Comparison of ENCODE assay signal across 8 cellular contexts in the genomic region with DNA sequence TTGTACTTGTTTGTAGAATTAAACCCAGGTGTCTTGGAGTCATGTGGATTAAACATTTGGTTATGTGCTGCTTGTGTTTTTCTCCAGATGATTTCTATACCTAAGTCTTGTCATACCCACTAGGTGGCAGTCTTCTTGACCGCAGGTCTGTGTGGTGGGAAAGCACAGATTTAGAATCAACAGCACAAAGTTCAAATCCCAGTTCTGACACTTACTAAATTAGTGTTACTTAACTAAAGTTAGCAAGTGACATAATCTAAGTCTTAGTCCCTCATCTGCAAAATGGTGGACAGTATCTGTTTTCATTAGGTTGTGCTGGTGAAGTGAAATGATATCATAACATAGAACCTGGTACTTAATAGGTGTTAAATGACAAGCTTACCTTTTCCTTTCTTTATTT.
A peak's percentile ranks its signal among the peaks of the same experiment; 100 is the strongest.
DNase-seq lines count a peak whose midpoint lies in the region; TF ChIP-seq lines count a peak whose summit lies in the region.

No MANE protein-coding gene starts in this region.

- peak; percentile 12 to 24 for DNase-seq in activated CD4-positive, alpha-beta T cell treated with anti-CD3 and anti-CD28 coated beads for 4 hours
- no peak for DNase-seq in activated CD4-positive, alpha-beta T cell treated with anti-CD3 and anti-CD28 coated beads for 1 hour
- DNase-seq in GM23248 (peak; percentile 76), NCI-H2196 (lab: John Stamatoyannopoulos, UW; ENCODE audit: unreplicated experiment) (peak; percentile 37), amniotic stem cell (lab: John Stamatoyannopoulos, UW) (peak; percentile 34), kidney epithelial cell (ENCODE audit: low read depth) (peak; percentile 16), ecto neural progenitor cell (ENCODE audit: low spot score) (no peak), nucleus accumbens (lab: John Stamatoyannopoulos, UW) (no peak)

- peaks cover 37% of the 10 kb centered on the region for H3F3A ChIP-seq in GM23248 (ENCODE audit: insufficient read depth)

- TF ChIP-seq CTCF in kidney epithelial cell (IDR thresholded peaks at IDR 0.05; ENCODE audit: insufficient read depth, low read length, poor library complexity, severe bottlenecking) = peak; percentile 57

- no peaks in the 10 kb centered on the region for H3K9me3 ChIP-seq in GM23248 (ENCODE audit: low read depth)

- H3K27me3 ChIP-seq in GM23248 (replicated peaks; ENCODE audit: insufficient read depth) (no peaks in the 10 kb centered on the region), kidney epithelial cell (ENCODE audit: control insufficient read depth, insufficient read depth, low read length) (no peaks in the 10 kb centered on the region)

- no peak overlapping the region for H2AFZ ChIP-seq in GM23248

- in situ Hi-C loops in GM23248 (cut with MboI) = no loop called here

- WGBS in GM23248 (ENCODE audit: low coverage in 1 of 2, low lambda C conversion rate in 2 of 2, missing lambda C conversion rate in 2 of 2), 2 experiments = 12 to 13% methylated on average over 1 of the region's 1 CpG

- H3K4me3 ChIP-seq in GM23248 = no peak overlapping the region
- no peak overlapping the region for H3K4me3 ChIP-seq in kidney epithelial cell (ENCODE audit: low read depth, low read length)

- no peaks in the 10 kb centered on the region for H3K79me2 ChIP-seq in GM23248 (ENCODE audit: insufficient read depth)

- H3K27ac ChIP-seq in GM23248 = no peak overlapping the region

- no peak overlapping the region for H3K9ac ChIP-seq in GM23248

- H3K9me2 ChIP-seq in GM23248 (ENCODE audit: insufficient read depth) = no peaks in the 10 kb centered on the region

- H3K36me3 ChIP-seq in GM23248 (ENCODE audit: low read depth) (no peaks in the 10 kb centered on the region), kidney epithelial cell (ENCODE audit: control insufficient read depth, insufficient read depth, low read length) (no peaks in the 10 kb centered on the region)

- no peaks in the 10 kb centered on the region for H4K20me1 ChIP-seq in GM23248 (ENCODE audit: insufficient read depth)

- peaks cover 44% of the 10 kb centered on the region for H3K4me1 ChIP-seq in GM23248 (ENCODE audit: insufficient read depth)

- no peak overlapping the region for H3K4me2 ChIP-seq in GM23248 (ENCODE audit: unreplicated experiment)

Comparison
In these comparisons a context has a peak if more than half of its experiments do, and no peak if none do; other contexts are left out.
1. DNase-seq: peak in activated CD4-positive, alpha-beta T cell treated with anti-CD3 and anti-CD28 coated beads for 4 hours (2 of 2), GM23248 (single experiment), NCI-H2196 (single experiment), amniotic stem cell (single experiment) and kidney epithelial cell (single experiment); none in activated CD4-positive, alpha-beta T cell treated with anti-CD3 and anti-CD28 coated beads for 1 hour (single experiment), ecto neural progenitor cell (single experiment) and nucleus accumbens (0 of 56).